In genomic region chr11:102471474-102471873, GRCh38 we compare ENCODE assay signal across 24 cellular contexts. TPM values are rescaled to one million over a fixed set of nuclear protein-coding genes. Genes with fewer than 3 reads are reported as not detected.
DNase-seq lines count a peak whose midpoint lies in the region; ATAC-seq, FAIRE-seq and TF ChIP-seq lines count a peak whose summit lies in the region.
"Had no signal": no experiment of that assay in that cellular context is flagged by ENCODE, and none has a peak within 500 bp of the region (broad histone marks: within the 10 kb centered on the region; RNA-seq: fewer than 3 reads in every experiment).

No MANE protein-coding gene starts in this region.

- peak overlapping the region in 1 of 2 donors; percentile 42 for H3K27ac ChIP-seq in liver (ENCODE audit: low read depth in 1 of 2, low read length in 2 of 2)
- no peak overlapping the region for H3K27ac ChIP-seq in HepG2 (ENCODE audit: extremely low read length, insufficient read depth, low read length)
- no peak overlapping the region for H3K27ac ChIP-seq in esophagus muscularis mucosa (replicated peaks in 1 of 4)
- H3K27ac ChIP-seq: HL-60 had no signal

- H3K4me1 ChIP-seq in liver (ENCODE audit: control insufficient read depth in 4 of 4, insufficient read depth in 4 of 4, low read length in 3 of 4) (peaks cover 3 to 16% (median 7%) of the 10 kb centered on the region in 4 donors), HepG2 (ENCODE audit: insufficient read depth, low read length) (peaks cover 85% of the 10 kb centered on the region), esophagus muscularis mucosa (peaks cover 4 to 12% (median 7%) of the 10 kb centered on the region in 4 donors)

- TF ChIP-seq CTCF in liver (IDR thresholded peaks at IDR 0.05; ENCODE audit: low read depth, low read length, missing input control) (no peak), HepG2 (CRISPR knock-in tag; IDR thresholded peaks at IDR 0.05) (no peak), esophagus muscularis mucosa (IDR thresholded peaks at IDR 0.05) (no peak)

- DNase-seq in HepG2 (ENCODE audit: low spot score): no peak
- DNase-seq in HTR-8/SVneo (ENCODE audit: insufficient read length, low spot score): no peak
- peak; percentile 3 for DNase-seq in esophagus muscularis mucosa (ENCODE audit: extremely low spot score)
- no peak for DNase-seq in NK-92 treated with Interleukin-12 subunit alpha and Interleukin-12 subunit beta, amount 100 ng/mL, for 24 hours (lab: John Stamatoyannopoulos, UW)
- no peak for DNase-seq in glomerular visceral epithelial cell (ENCODE audit: extremely low spot score)
- DNase-seq: DMS153, GDM1, Kasumi-1, NCI-H1092, NCI-H1436 treated with DMSO at 0.1 percent for 48 hours, NCI-H2029, NCI-H2171 treated with DMSO at 0.1 percent for 48 hours, NCI-H446, PC-3, RPMI8226, SHP77 treated with DMSO at 0.1 percent for 48 hours, SK-N-SH had no signal

- H3K27me3 ChIP-seq in liver (ENCODE audit: control insufficient read depth in 4 of 4, insufficient read depth in 4 of 4, low read length in 3 of 4) (no peaks in the 10 kb centered on the region), HepG2 (ENCODE audit: control insufficient read depth in 1 of 2, insufficient read depth in 2 of 2, low read length in 2 of 2) (no peaks in the 10 kb centered on the region), esophagus muscularis mucosa (no peaks in the 10 kb centered on the region)

- H2AFZ ChIP-seq in HepG2 (ENCODE audit: low read length): no peak overlapping the region

- ATAC-seq in HepG2: no peak
- no peak for ATAC-seq in GM19397 (IDR thresholded peaks at IDR 0.05; ENCODE audit: unreplicated experiment)
- ATAC-seq: PC-3 had no signal

- TF ChIP-seq EP300 in HepG2 (IDR thresholded peaks at IDR 0.05; ENCODE audit: low read depth in 2 of 2, low read length in 2 of 2): no peak
- no peak for TF ChIP-seq EP300 in HepG2 (CRISPR knock-in tag; IDR thresholded peaks at IDR 0.05; ENCODE audit: borderline replicate concordance)
- TF ChIP-seq EP300 in esophagus muscularis mucosa (IDR thresholded peaks at IDR 0.05): no peak

- no peak overlapping the region for H3K4me2 ChIP-seq in HepG2 (ENCODE audit: low read depth, low read length)
- H3K4me2 ChIP-seq: SK-N-SH had no signal

- intact Hi-C loops in HepG2 (cut with micrococcal nuclease; ENCODE audit: unreplicated experiment): no loop called here
- intact Hi-C loops in esophagus muscularis mucosa (cut with DNase I): no loop called here

- TF ChIP-seq RAD21 in liver (IDR thresholded peaks at IDR 0.05) (no peak), HepG2 (CRISPR knock-in tag; IDR thresholded peaks at IDR 0.05) (no peak)

- BruUV-seq in HepG2 (replicated peaks; lab: Mats Ljungman, UMichigan): no TSS peak

- H3K9ac ChIP-seq in liver (ENCODE audit: low read depth in 1 of 2, low read length in 2 of 2): no peak overlapping the region
- no peak overlapping the region for H3K9ac ChIP-seq in HepG2 (ENCODE audit: insufficient read depth, low read depth, low read length)
- H3K9ac ChIP-seq: SK-N-SH had no signal

- CTCF ChIA-PET in HepG2 (lab: Yijun Ruan, JAX; ENCODE audit: low intra/inter-chr PET ratio, low total read pairs): no interaction called here

- FAIRE-seq in HepG2 (lab: Jason Lieb, UNC): no peak
- peak; percentile 31 for FAIRE-seq in HTR-8/SVneo (lab: Jason Lieb, UNC)

- H3K4me3 ChIP-seq in liver (ENCODE audit: low read depth in 1 of 3, low read length in 3 of 3): no peak overlapping the region
- H3K4me3 ChIP-seq in HepG2 (replicated peaks in 1 of 3; ENCODE audit: insufficient read depth in 1 of 3, low read depth in 2 of 3, low read length in 3 of 3): no peak overlapping the region
- H3K4me3 ChIP-seq in esophagus muscularis mucosa: no peak overlapping the region
- H3K4me3 ChIP-seq: HAP-1 had no signal

- H4K20me1 ChIP-seq in HepG2 (ENCODE audit: insufficient read depth, low read length): no peaks in the 10 kb centered on the region

- no peaks in the 10 kb centered on the region for H3K9me3 ChIP-seq in liver (ENCODE audit: control insufficient read depth in 4 of 4, low read length in 3 of 4)
- no peaks in the 10 kb centered on the region for H3K9me3 ChIP-seq in HepG2 (ENCODE audit: low read length)
- H3K9me3 ChIP-seq in esophagus muscularis mucosa: no peaks in the 10 kb centered on the region
- H3K9me3 ChIP-seq: HAP-1, SK-N-SH had no signal

- no peaks in the 10 kb centered on the region for H3K79me2 ChIP-seq in HepG2 (ENCODE audit: insufficient read depth, low read length)

- POLR2A ChIA-PET in HepG2 (lab: Yijun Ruan, JAX): no interaction called here

- no peak for TF ChIP-seq POLR2A in HepG2 (IDR thresholded peaks at IDR 0.05; ENCODE audit: insufficient read depth in 1 of 2, low read depth in 2 of 2, low read length in 2 of 2)
- TF ChIP-seq POLR2A in esophagus muscularis mucosa (IDR thresholded peaks at IDR 0.05; ENCODE audit: low read depth): no peak

- in situ Hi-C loops in HepG2 (cut with HindIII; ENCODE audit: extremely low pct_ligation_motif_present, low pct_unique_long_range_greater_than_20kb): no loop called here

- no peaks in the 10 kb centered on the region for H3K36me3 ChIP-seq in liver (ENCODE audit: control insufficient read depth in 4 of 4, insufficient read depth in 3 of 4, low read depth in 1 of 4, low read length in 3 of 4)
- H3K36me3 ChIP-seq in HepG2 (replicated peaks in 1 of 2; ENCODE audit: control insufficient read depth in 1 of 2, insufficient read depth in 2 of 2, low read length in 2 of 2): no peaks in the 10 kb centered on the region
- H3K36me3 ChIP-seq in esophagus muscularis mucosa: no peaks in the 10 kb centered on the region
- H3K36me3 ChIP-seq: HAP-1 had no signal

TF ChIP-seq in liver, 16 proteins besides CTCF, POLR2A, EP300 and RAD21 (continues in another document):
- TF ChIP-seq FOXA2 (IDR thresholded peaks at IDR 0.05) (no peak), JUND (IDR thresholded peaks at IDR 0.05) (peak in 1 of 2 donors; percentile 11)

TF ChIP-seq in HepG2, 621 proteins besides CTCF, POLR2A, EP300 and RAD21 (continues in another document):
- TF ChIP-seq ZNF256 (CRISPR knock-in tag; conservative IDR thresholded peaks at IDR 0.05) (no peak), SOX5 (CRISPR knock-in tag; IDR thresholded peaks at IDR 0.05; ENCODE audit: borderline replicate concordance) (no peak)

RNA-seq across cellular contexts. Expression of gene TMEM123, which starts 18.9 kb away (rescaled TPM):
- total RNA-seq in liver: 100 to 1,000 TPM; 105 to 140 TPM
- 100 to 1,000 TPM; 101 to 109 TPM for polyA plus RNA-seq in liver
- total RNA-seq in HepG2 (2016; rRNA removed; fragmentation: Illumina TruSeq; extraction: Trizol): 265 and 365 TPM in 2 replicates
- total RNA-seq in HepG2 (2016; cell fraction: cytosol; rRNA removed; fragmentation: Illumina TruSeq; extraction: Trizol; ENCODE audit: low read depth): 106 and 111 TPM in 2 replicates
- total RNA-seq in HepG2 (2016; cell fraction: insoluble cytoplasmic fraction; rRNA removed; fragmentation: Illumina TruSeq; extraction: Trizol): 253 and 367 TPM in 2 replicates
- 267 and 271 TPM in 2 replicates for total RNA-seq in HepG2 (2016; cell fraction: membrane; rRNA removed; fragmentation: Illumina TruSeq; extraction: Trizol)
- total RNA-seq in HepG2 (2016; cell fraction: nucleus; rRNA removed; fragmentation: Illumina TruSeq; extraction: Trizol): 271 and 302 TPM in 2 replicates
- 2,108 and 2,761 TPM in 2 replicates for polyA plus RNA-seq in HepG2 (2011; rRNA removed)
- polyA plus RNA-seq in HepG2 (2011; cell fraction: cytosol; rRNA removed): 1,026 and 1,553 TPM in 2 replicates
- 209 and 224 TPM in 2 replicates for polyA plus RNA-seq in HepG2 (2011; cell fraction: nucleus; rRNA removed)
- polyA plus RNA-seq in HepG2 (2012): 787 and 938 TPM in 2 replicates
- polyA plus RNA-seq in HepG2 (2016; cell fraction: cytosol; fragmentation: Illumina TruSeq; extraction: Trizol; ENCODE audit: low read depth): 159 and 182 TPM in 2 replicates
- polyA plus RNA-seq in HepG2 (2016; cell fraction: insoluble cytoplasmic fraction; fragmentation: Illumina TruSeq; extraction: Trizol; ENCODE audit: low read depth): 316 and 330 TPM in 2 replicates
- 230 and 256 TPM in 2 replicates for polyA plus RNA-seq in HepG2 (2016; cell fraction: membrane; fragmentation: Illumina TruSeq; extraction: Trizol; ENCODE audit: low read depth)
- polyA plus RNA-seq in HepG2 (2016; cell fraction: nucleus; fragmentation: Illumina TruSeq; extraction: Trizol; ENCODE audit: insufficient read depth, low read depth): 368 and 391 TPM in 2 replicates
- 117 and 454 TPM in 2 replicates for polyA minus RNA-seq in HepG2 (2011; rRNA and poly(A)+ RNA removed; ENCODE audit: low replicate concordance)
- polyA minus RNA-seq in HepG2 (2011; cell fraction: cytosol; rRNA and poly(A)+ RNA removed): 1,086 and 1,277 TPM in 2 replicates
- 441 and 760 TPM in 2 replicates for polyA minus RNA-seq in HepG2 (2011; cell fraction: nucleus; rRNA and poly(A)+ RNA removed)
- total RNA-seq in esophagus muscularis mucosa: 100 to 1,000 TPM in 1 of 4 donors, 10 to 100 TPM in 3; 82.7 to 116 (median 88.8) TPM

RNA-seq across cellular contexts. Expression of gene MMP7, which starts 59.1 kb away (rescaled TPM):
- total RNA-seq in liver (1 to 10 TPM in 1 of 2 donors, not detected in 1; 1.4 TPM), HepG2 (2016; rRNA removed; fragmentation: Illumina TruSeq; extraction: Trizol) (not detected in 2 replicates), esophagus muscularis mucosa (not detected)
- polyA plus RNA-seq in liver (1 to 10 TPM in 1 of 2 donors, under 1 TPM in 1; 0.99 to 1.8 TPM), HepG2 (2011; rRNA removed) (0.17 and 0.29 TPM in 2 replicates)
- total RNA-seq in HepG2 (2016; cell fraction: cytosol; rRNA removed; fragmentation: Illumina TruSeq; extraction: Trizol; ENCODE audit: low read depth): not detected in 2 replicates
- total RNA-seq in HepG2 (2016; cell fraction: insoluble cytoplasmic fraction; rRNA removed; fragmentation: Illumina TruSeq; extraction: Trizol): not detected in 2 replicates
- total RNA-seq in HepG2 (2016; cell fraction: membrane; rRNA removed; fragmentation: Illumina TruSeq; extraction: Trizol): not detected in 2 replicates
- not detected in 2 replicates for total RNA-seq in HepG2 (2016; cell fraction: nucleus; rRNA removed; fragmentation: Illumina TruSeq; extraction: Trizol)
- polyA plus RNA-seq in HepG2 (2011; cell fraction: cytosol; rRNA removed): 0.12 and 0.28 TPM in 2 replicates
- polyA plus RNA-seq in HepG2 (2011; cell fraction: nucleus; rRNA removed): 0.12 TPM in 1 of 2 replicates, not detected in the other
- polyA plus RNA-seq in HepG2 (2012): 0.24 TPM in 1 of 2 replicates, not detected in the other
- not detected in 2 replicates for polyA plus RNA-seq in HepG2 (2016; cell fraction: cytosol; fragmentation: Illumina TruSeq; extraction: Trizol; ENCODE audit: low read depth)
- not detected in 2 replicates for polyA plus RNA-seq in HepG2 (2016; cell fraction: insoluble cytoplasmic fraction; fragmentation: Illumina TruSeq; extraction: Trizol; ENCODE audit: low read depth)
- polyA plus RNA-seq in HepG2 (2016; cell fraction: membrane; fragmentation: Illumina TruSeq; extraction: Trizol; ENCODE audit: low read depth): not detected in 2 replicates
- not detected in 2 replicates for polyA plus RNA-seq in HepG2 (2016; cell fraction: nucleus; fragmentation: Illumina TruSeq; extraction: Trizol; ENCODE audit: insufficient read depth, low read depth)
- not detected in 2 replicates for polyA minus RNA-seq in HepG2 (2011; rRNA and poly(A)+ RNA removed; ENCODE audit: low replicate concordance)
- not detected in 2 replicates for polyA minus RNA-seq in HepG2 (2011; cell fraction: cytosol; rRNA and poly(A)+ RNA removed)
- polyA minus RNA-seq in HepG2 (2011; cell fraction: nucleus; rRNA and poly(A)+ RNA removed): not detected in 2 replicates
- total RNA-seq: HT1080 had no signal
- polyA plus RNA-seq: AG04450, IgD-negative memory B cell had no signal
